ENCODE assay signal across 4 cellular contexts in genomic region chr13:58247080-58247479, GRCh38.
"Had no signal": no experiment of that assay in that cellular context is flagged by ENCODE, and none has a peak within 500 bp of the region (broad histone marks: within the 10 kb centered on the region; RNA-seq: fewer than 3 reads in every experiment).

No MANE protein-coding gene starts in this region.

- H3K27ac Mint-ChIP-seq: GM23338, H9 had no signal

- H3K4me3 Mint-ChIP-seq: GM23338, H9 had no signal

- H3K4me3 ChIP-seq: GM23338 had no signal

- ATAC-seq: GM23338 had no signal

- DNase-seq: H9, HCEC 1CT, IMR-90 had no signal

- H3K4me1 Mint-ChIP-seq: GM23338, H9 had no signal
